In genomic region chr18:79951545-79952456, GRCh38 we compare ENCODE assay signal across 1 cellular context.
A peak's percentile ranks its signal among the peaks of the same experiment; 100 is the strongest.
TF ChIP-seq lines count a peak whose summit lies in the region.

Gene SLC66A2 (minus strand): TSS chr18:79951653. CDS start chr18:79950926, 727 bp downstream.

TF ChIP-seq in K562, 482 proteins besides CTCF, POLR2A, EP300 and RAD21 (continued from another document and continues in another):
- TF ChIP-seq ZBTB40 (IDR thresholded peaks at IDR 0.05) (peak; percentile 36; the same call in 1 of the 2 replicates), ZBTB40 (CRISPR knock-in tag; IDR thresholded peaks at IDR 0.05) (no peak), ARID2 (IDR thresholded peaks at IDR 0.05) (no peak), RBFOX2 (IDR thresholded peaks at IDR 0.05; ENCODE audit: low read depth, low read length) (peak; percentile 61), MAFG (tag; conservative IDR thresholded peaks at IDR 0.05) (no peak), HMGXB4 (CRISPR knock-in tag; IDR thresholded peaks at IDR 0.05) (no peak), THRAP3 (IDR thresholded peaks at IDR 0.05; ENCODE audit: borderline replicate concordance) (no peak), FOXA3 (CRISPR knock-in tag; conservative IDR thresholded peaks at IDR 0.05 in 1 of 2, IDR thresholded peaks at IDR 0.05 in 1 of 2) (no peak), ZNF696 (CRISPR knock-in tag; conservative IDR thresholded peaks at IDR 0.05) (no peak), OTX1 (CRISPR knock-in tag; IDR thresholded peaks at IDR 0.05) (no peak), HNRNPUL1 (IDR thresholded peaks at IDR 0.05; ENCODE audit: low read length) (no peak), HDAC6 (IDR thresholded peaks at IDR 0.05; ENCODE audit: low read depth, low read length) (no peak), SIRT6 (IDR thresholded peaks at IDR 0.05; ENCODE audit: low read depth, low read length) (no peak), FOSL1 (tag; conservative IDR thresholded peaks at IDR 0.05) (no peak), NRF1 (conservative IDR thresholded peaks at IDR 0.05 in 1 of 2, IDR thresholded peaks at IDR 0.05 in 1 of 2) (peak; percentile 60 to 63; a peak in 2 of 4 replicates), KDM4B (IDR thresholded peaks at IDR 0.05; ENCODE audit: borderline replicate concordance in 2 of 2, low read depth in 1 of 2) (no peak), GMEB1 (CRISPR knock-in tag; IDR thresholded peaks at IDR 0.05) (peak; percentile 87), PPARD (CRISPR knock-in tag; IDR thresholded peaks at IDR 0.05) (no peak), ZC3H8 (IDR thresholded peaks at IDR 0.05) (no peak), HNRNPH1 (optimal IDR thresholded peaks at IDR 0.05; ENCODE audit: low read depth, low read length) (no peak), TRIM28 (IDR thresholded peaks at IDR 0.05) (no peak), E2F5 (CRISPR knock-in tag; IDR thresholded peaks at IDR 0.05) (no peak), ZFP1 (CRISPR knock-in tag; IDR thresholded peaks at IDR 0.05) (no peak), MTA1 (IDR thresholded peaks at IDR 0.05; ENCODE audit: borderline replicate concordance) (no peak), GABPB1 (CRISPR knock-in tag; IDR thresholded peaks at IDR 0.05) (no peak), MLX (CRISPR knock-in tag; conservative IDR thresholded peaks at IDR 0.05) (no peak), DDX20 (tag; IDR thresholded peaks at IDR 0.05; ENCODE audit: low read depth) (no peak), DMBX1 (CRISPR knock-in tag; IDR thresholded peaks at IDR 0.05; ENCODE audit: borderline replicate concordance) (no peak), HES1 (IDR thresholded peaks at IDR 0.05; ENCODE audit: low read depth) (no peak), POLR3A (IDR thresholded peaks at IDR 0.05; ENCODE audit: borderline replicate concordance, extremely low read depth, insufficient read depth, insufficient read length) (no peak), SMARCA5 (IDR thresholded peaks at IDR 0.05) (no peak), UBTF (IDR thresholded peaks at IDR 0.05; ENCODE audit: borderline replicate concordance in 1 of 2, low read depth in 2 of 2, low read length in 2 of 2) (no peak), ESRRB (CRISPR knock-in tag; IDR thresholded peaks at IDR 0.05; ENCODE audit: borderline replicate concordance) (no peak), C11orf30 (IDR thresholded peaks at IDR 0.05; ENCODE audit: low read depth) (no peak), RBM25 (IDR thresholded peaks at IDR 0.05; ENCODE audit: low read depth, low read length, severe bottlenecking) (no peak), HOMEZ (CRISPR knock-in tag; IDR thresholded peaks at IDR 0.05) (no peak), ARNT (IDR thresholded peaks at IDR 0.05) (no peak), HEY1 (CRISPR knock-in tag; IDR thresholded peaks at IDR 0.05; ENCODE audit: borderline replicate concordance) (no peak), KDM2B (CRISPR knock-in tag; IDR thresholded peaks at IDR 0.05) (no peak), TAF1 (IDR thresholded peaks at IDR 0.05; ENCODE audit: control insufficient read depth, extremely low read depth, insufficient read depth, low read length, severe bottlenecking) (peak; percentile 56), EGR1 (conservative IDR thresholded peaks at IDR 0.05) (peak; percentile 36), ZNF165 (CRISPR knock-in tag; IDR thresholded peaks at IDR 0.05; ENCODE audit: borderline replicate concordance) (no peak), HBP1 (CRISPR knock-in tag; IDR thresholded peaks at IDR 0.05) (no peak), FOXP1 (CRISPR knock-in tag; IDR thresholded peaks at IDR 0.05) (no peak), ZNF75A (CRISPR knock-in tag; IDR thresholded peaks at IDR 0.05) (no peak), ILK (tag; IDR thresholded peaks at IDR 0.05; ENCODE audit: borderline replicate concordance, low read depth) (no peak)
